1 cellular context compared by ENCODE assay signal in the genomic region with DNA sequence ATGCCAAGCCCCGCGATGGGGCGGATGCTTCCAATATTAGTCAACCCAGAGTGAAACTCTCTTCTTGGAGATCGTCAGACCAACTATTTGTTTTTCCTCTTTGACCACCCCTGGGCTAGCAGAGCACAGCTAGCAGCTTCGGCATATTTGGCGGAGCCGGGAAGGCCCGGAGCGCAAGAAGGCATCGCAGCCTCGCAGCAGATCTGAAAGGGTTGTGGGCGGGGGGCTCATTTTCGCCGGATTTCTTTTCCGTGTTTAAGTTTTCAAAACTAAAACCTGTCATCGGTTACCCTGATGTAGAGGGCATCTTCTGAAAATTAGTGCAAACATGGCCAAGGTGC.
TF ChIP-seq lines count a peak whose summit lies in the region.

No MANE protein-coding gene starts in this region.

TF ChIP-seq in GM12878, 131 proteins besides CTCF, POLR2A, EP300 and RAD21 (continued from another document):
- no peak for TF ChIP-seq CBX3 (IDR thresholded peaks at IDR 0.05; ENCODE audit: borderline replicate concordance, low read depth)
- TF ChIP-seq MEF2B (IDR thresholded peaks at IDR 0.05; ENCODE audit: partially characterized antibody, poor library complexity, severe bottlenecking), result no peak
- TF ChIP-seq, protein P1, sequence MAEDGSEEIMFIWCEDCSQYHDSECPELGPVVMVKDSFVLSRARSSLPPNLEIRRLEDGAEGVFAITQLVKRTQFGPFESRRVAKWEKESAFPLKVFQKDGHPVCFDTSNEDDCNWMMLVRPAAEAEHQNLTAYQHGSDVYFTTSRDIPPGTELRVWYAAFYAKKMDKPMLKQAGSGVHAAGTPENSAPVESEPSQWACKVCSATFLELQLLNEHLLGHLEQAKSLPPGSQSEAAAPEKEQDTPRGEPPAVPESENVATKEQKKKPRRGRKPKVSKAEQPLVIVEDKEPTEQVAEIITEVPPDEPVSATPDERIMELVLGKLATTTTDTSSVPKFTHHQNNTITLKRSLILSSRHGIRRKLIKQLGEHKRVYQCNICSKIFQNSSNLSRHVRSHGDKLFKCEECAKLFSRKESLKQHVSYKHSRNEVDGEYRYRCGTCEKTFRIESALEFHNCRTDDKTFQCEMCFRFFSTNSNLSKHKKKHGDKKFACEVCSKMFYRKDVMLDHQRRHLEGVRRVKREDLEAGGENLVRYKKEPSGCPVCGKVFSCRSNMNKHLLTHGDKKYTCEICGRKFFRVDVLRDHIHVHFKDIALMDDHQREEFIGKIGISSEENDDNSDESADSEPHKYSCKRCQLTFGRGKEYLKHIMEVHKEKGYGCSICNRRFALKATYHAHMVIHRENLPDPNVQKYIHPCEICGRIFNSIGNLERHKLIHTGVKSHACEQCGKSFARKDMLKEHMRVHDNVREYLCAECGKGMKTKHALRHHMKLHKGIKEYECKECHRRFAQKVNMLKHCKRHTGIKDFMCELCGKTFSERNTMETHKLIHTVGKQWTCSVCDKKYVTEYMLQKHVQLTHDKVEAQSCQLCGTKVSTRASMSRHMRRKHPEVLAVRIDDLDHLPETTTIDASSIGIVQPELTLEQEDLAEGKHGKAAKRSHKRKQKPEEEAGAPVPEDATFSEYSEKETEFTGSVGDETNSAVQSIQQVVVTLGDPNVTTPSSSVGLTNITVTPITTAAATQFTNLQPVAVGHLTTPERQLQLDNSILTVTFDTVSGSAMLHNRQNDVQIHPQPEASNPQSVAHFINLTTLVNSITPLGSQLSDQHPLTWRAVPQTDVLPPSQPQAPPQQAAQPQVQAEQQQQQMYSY (CRISPR knock-in tag; IDR thresholded peaks at IDR 0.05), result no peak
- TF ChIP-seq RFX5 (IDR thresholded peaks at IDR 0.05; ENCODE audit: low read depth, low read length), result no peak
- TF ChIP-seq, protein P2, sequence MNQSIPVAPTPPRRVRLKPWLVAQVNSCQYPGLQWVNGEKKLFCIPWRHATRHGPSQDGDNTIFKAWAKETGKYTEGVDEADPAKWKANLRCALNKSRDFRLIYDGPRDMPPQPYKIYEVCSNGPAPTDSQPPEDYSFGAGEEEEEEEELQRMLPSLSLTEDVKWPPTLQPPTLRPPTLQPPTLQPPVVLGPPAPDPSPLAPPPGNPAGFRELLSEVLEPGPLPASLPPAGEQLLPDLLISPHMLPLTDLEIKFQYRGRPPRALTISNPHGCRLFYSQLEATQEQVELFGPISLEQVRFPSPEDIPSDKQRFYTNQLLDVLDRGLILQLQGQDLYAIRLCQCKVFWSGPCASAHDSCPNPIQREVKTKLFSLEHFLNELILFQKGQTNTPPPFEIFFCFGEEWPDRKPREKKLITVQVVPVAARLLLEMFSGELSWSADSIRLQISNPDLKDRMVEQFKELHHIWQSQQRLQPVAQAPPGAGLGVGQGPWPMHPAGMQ (IDR thresholded peaks at IDR 0.05; ENCODE audit: borderline replicate concordance), result no peak
- no peak for TF ChIP-seq SIN3A (IDR thresholded peaks at IDR 0.05; ENCODE audit: low read depth, low read length)
- TF ChIP-seq IKZF1 (conservative IDR thresholded peaks at IDR 0.05), result no peak
- no peak for TF ChIP-seq TAF1 (IDR thresholded peaks at IDR 0.05; ENCODE audit: borderline replicate concordance, low read depth, low read length)
- TF ChIP-seq HCFC1 (IDR thresholded peaks at IDR 0.05; ENCODE audit: low read length), result no peak
- no peak for TF ChIP-seq ZZZ3 (IDR thresholded peaks at IDR 0.05; ENCODE audit: control insufficient read depth, insufficient read length, low read depth)
